Comparison of ENCODE assay signal across 11 cellular contexts in the genomic region with DNA sequence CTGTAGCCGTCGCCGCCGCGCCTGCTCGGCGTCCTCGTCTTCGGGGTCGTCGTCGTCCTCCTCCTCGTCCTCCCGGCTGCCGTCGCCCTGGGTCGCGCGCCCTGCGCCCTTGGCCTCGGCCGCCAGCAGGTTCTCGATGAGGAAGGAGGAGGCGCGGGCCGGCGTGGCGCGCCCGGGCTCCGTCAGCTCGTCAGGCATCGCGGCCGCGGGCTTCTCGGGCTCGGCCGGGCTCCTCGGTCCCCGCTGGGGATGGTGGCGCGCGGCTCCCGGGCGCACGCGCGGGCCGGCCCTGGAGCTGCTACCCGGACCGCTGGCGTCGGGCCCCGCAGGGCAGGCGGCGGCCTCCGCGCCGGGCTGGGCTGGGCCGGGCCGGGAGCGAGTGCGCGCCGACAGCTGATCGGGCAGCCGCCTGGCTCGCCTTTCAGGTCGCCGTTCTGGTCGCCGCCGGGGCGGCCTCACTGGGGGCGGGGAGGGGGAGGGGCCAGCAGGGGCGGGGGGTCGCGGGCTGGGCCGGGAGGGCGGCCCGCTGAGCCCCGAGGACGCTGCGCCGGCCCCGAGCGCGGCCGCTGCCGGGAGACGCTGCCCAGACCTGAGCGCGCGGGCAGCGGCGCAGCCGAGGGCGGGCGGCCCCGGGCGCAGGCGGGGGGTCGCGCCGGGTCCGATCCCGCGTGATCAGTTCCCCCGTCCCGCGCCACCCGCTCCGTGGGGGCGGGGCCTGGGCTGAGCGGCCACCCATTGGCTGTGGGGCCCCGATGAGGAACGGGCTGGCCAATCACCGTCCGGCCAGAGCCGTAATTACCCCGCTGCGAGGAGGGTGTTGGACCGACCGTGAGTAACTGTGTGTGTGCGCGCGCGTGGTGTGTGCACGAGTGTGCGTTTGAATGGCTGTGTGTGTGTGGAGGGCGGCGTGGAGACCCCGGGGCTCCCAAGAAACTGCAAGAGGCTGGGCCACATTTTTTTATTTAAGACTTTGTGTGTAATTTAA. TPM values are rescaled to one million over a fixed set of nuclear protein-coding genes. Genes with fewer than 3 reads are reported as not detected.
DNase-seq lines count a peak whose midpoint lies in the region; ATAC-seq and TF ChIP-seq lines count a peak whose summit lies in the region.
"Had no signal": no experiment of that assay in that cellular context is flagged by ENCODE, and none has a peak within 500 bp of the region (broad histone marks: within the 10 kb centered on the region; RNA-seq: fewer than 3 reads in every experiment).

Gene HMX1 (minus strand): TSS at position 423 of the 985 bp plus-strand sequence. CDS start 225 bp downstream, at position 198.

- no peak within 1 kb of the TSS for H2AK5ac ChIP-seq in IMR-90 (ENCODE audit: low read depth, low read length)

- H2AFZ ChIP-seq in IMR-90 (replicated peaks; ENCODE audit: low read length, poor library complexity): no peak within 1 kb of the TSS

- no peak within 1 kb of the TSS for H3K4me3 ChIP-seq in IMR-90 (ENCODE audit: insufficient read depth, low read depth, low read length)
- no peak within 1 kb of the TSS for H3K4me3 ChIP-seq in endodermal cell (ENCODE audit: low read length)
- no peak within 1 kb of the TSS for H3K4me3 ChIP-seq in uterus

- in situ Hi-C loops in IMR-90 (cut with MboI; ENCODE audit: low sequenced_read_pairs): no loop called here

- 2% methylated on average over 12 of the region's 134 CpGs; no CpG with 5 or more reads in 1 of the 2 experiments for WGBS in IMR-90 (ENCODE audit: extremely low coverage in 2 of 2, insufficient read length in 1 of 2), 2 experiments
- 0 to 1% methylated on average over 24 to 133 of the region's 134 CpGs for WGBS in endodermal cell (ENCODE audit: insufficient coverage in 1 of 2, insufficient read length in 1 of 2), 2 experiments

- no peak within 1 kb of the TSS for H4K91ac ChIP-seq in IMR-90 (ENCODE audit: insufficient read depth, low read depth, low read length)

- H3K27me3 Mint-ChIP-seq in endodermal cell (ENCODE audit: insufficient read depth) (peaks cover 91% of the 10 kb centered on the region), nephron progenitor cell (ENCODE audit: low read depth, poor library complexity) (peaks cover 91% of the 10 kb centered on the region)

- H2BK120ac ChIP-seq in IMR-90 (ENCODE audit: low read depth, low read length): no peak within 1 kb of the TSS

- H3K27me3 ChIP-seq in IMR-90 (ENCODE audit: control insufficient read depth, insufficient read depth, low read length): peaks cover 87% of the 10 kb centered on the region
- peaks cover 97% of the 10 kb centered on the region for H3K27me3 ChIP-seq in endodermal cell (ENCODE audit: control insufficient read depth, insufficient read depth, low read length, poor library complexity, severe bottlenecking)
- H3K27me3 ChIP-seq in uterus: peaks cover 0 to 56% of the 10 kb centered on the region in 2 donors

- intact Hi-C loops in IMR-90 (cut with micrococcal nuclease): no loop called here
- intact Hi-C loops in uterus (cut with DNase I; ENCODE audit: low total_unique reads): no loop called here

- no peak within 1 kb of the TSS for H2BK5ac ChIP-seq in IMR-90 (ENCODE audit: low read depth, low read length, poor library complexity, severe bottlenecking)

- POLR2A ChIA-PET in IMR-90 (lab: Charles Lee; ENCODE audit: unreplicated experiment): no interaction called here

- no peak within 1 kb of the TSS for H3K4me2 ChIP-seq in IMR-90 (ENCODE audit: low read depth, low read length)

- H3K4me1 Mint-ChIP-seq in endodermal cell (peaks cover 5% of the 10 kb centered on the region), nephron progenitor cell (peaks cover 16% of the 10 kb centered on the region)

- H3K27ac Mint-ChIP-seq in endodermal cell (no peak within 1 kb of the TSS), nephron progenitor cell (no peak within 1 kb of the TSS)

- no peak within 1 kb of the TSS for H3K14ac ChIP-seq in IMR-90 (replicated peaks; ENCODE audit: low read depth, low read length)

- CTCF ChIA-PET in IMR-90 (lab: Yijun Ruan, JAX): no interaction called here

- H3K9ac ChIP-seq in IMR-90 (ENCODE audit: low read depth, low read length) (no peak within 1 kb of the TSS), endodermal cell (ENCODE audit: extremely low read depth, low read length, poor library complexity, severe bottlenecking) (no peak within 1 kb of the TSS)

- H3K9me3 ChIP-seq in IMR-90 (ENCODE audit: control insufficient read depth, insufficient read depth, low read length) (no peaks in the 10 kb centered on the region), endodermal cell (ENCODE audit: control insufficient read depth, low read length) (no peaks in the 10 kb centered on the region), uterus (no peaks in the 10 kb centered on the region)

- no peak within 1 kb of the TSS for H4K8ac ChIP-seq in IMR-90 (ENCODE audit: low read depth in 2 of 2, low read length in 2 of 2)

- no peaks in the 10 kb centered on the region for H3K36me3 ChIP-seq in IMR-90 (ENCODE audit: control insufficient read depth, insufficient read depth, low read length)
- H3K36me3 ChIP-seq in endodermal cell (ENCODE audit: control insufficient read depth, insufficient read depth, low read length): no peaks in the 10 kb centered on the region
- no peaks in the 10 kb centered on the region for H3K36me3 ChIP-seq in uterus

- DNase-seq in D341Med (ENCODE audit: low spot score): peak; percentile 73
- no peak for DNase-seq in IMR-90
- peak; percentile 91 for DNase-seq in endodermal cell
- peak; percentile 78 for DNase-seq in nephron progenitor cell
- no peak for DNase-seq in KG1 (lab: John Stamatoyannopoulos, UW)
- DNase-seq in uterus: no peak
- DNase-seq in NCI-H2107 treated with DMSO at 0.1 percent for 48 hours (lab: John Stamatoyannopoulos, UW; ENCODE audit: unreplicated experiment): no peak
- DNase-seq: activated CD4-positive, CD25-positive, alpha-beta regulatory T cell treated with anti-CD3 and anti-CD28 coated beads, Interleukin-2, amount 50 U/mL, for 72 hours; DMS153 had no signal

- no peak within 1 kb of the TSS for H4K5ac ChIP-seq in IMR-90 (ENCODE audit: low read depth, low read length)

- H3K4me3 Mint-ChIP-seq in endodermal cell: peak within 1 kb of the TSS; percentile 57
- peak within 1 kb of the TSS; percentile 70 for H3K4me3 Mint-ChIP-seq in nephron progenitor cell
- H3K4me3 Mint-ChIP-seq: central memory CD8-positive, alpha-beta T cell had no signal

- H3K27ac ChIP-seq in IMR-90 (ENCODE audit: insufficient read depth, low read length) (no peak within 1 kb of the TSS), endodermal cell (ENCODE audit: low read depth, low read length) (no peak within 1 kb of the TSS), uterus (no peak within 1 kb of the TSS)

- H3K4me1 ChIP-seq in IMR-90 (ENCODE audit: control insufficient read depth, insufficient read depth, low read length): no peaks in the 10 kb centered on the region
- H3K4me1 ChIP-seq in endodermal cell (ENCODE audit: control insufficient read depth, insufficient read depth, low read length): no peaks in the 10 kb centered on the region
- H3K4me1 ChIP-seq in uterus: peaks cover 0 to 8% of the 10 kb centered on the region in 2 donors

- no TSS peak for BruUV-seq in IMR-90 (replicated peaks; lab: Mats Ljungman, UMichigan)

- no peak within 1 kb of the TSS for H2AK9ac ChIP-seq in IMR-90 (replicated peaks; ENCODE audit: low read depth, low read length, poor library complexity)

- TF ChIP-seq POLR2A in IMR-90 (IDR thresholded peaks at IDR 0.05; ENCODE audit: low read depth, low read length) (no peak), uterus (IDR thresholded peaks at IDR 0.05) (no peak)

- TF ChIP-seq CTCF in IMR-90 (conservative IDR thresholded peaks at IDR 0.05; ENCODE audit: low read depth, low read length) (no peak), endodermal cell (conservative IDR thresholded peaks at IDR 0.05) (no peak), nephron progenitor cell (IDR thresholded peaks at IDR 0.05) (no peak), uterus (IDR thresholded peaks at IDR 0.05) (no peak)

- H3K9me3 Mint-ChIP-seq in endodermal cell (peaks cover 2% of the 10 kb centered on the region), nephron progenitor cell (no peaks in the 10 kb centered on the region)
- H3K9me3 Mint-ChIP-seq: central memory CD8-positive, alpha-beta T cell had no signal

- no peak within 1 kb of the TSS for H3K18ac ChIP-seq in IMR-90 (ENCODE audit: low read depth, low read length)

- no peak within 1 kb of the TSS for H3K4ac ChIP-seq in IMR-90 (ENCODE audit: low read depth, low read length)

- peak; percentile 31 for ATAC-seq in IMR-90 (ENCODE audit: low read depth)
- no peak for ATAC-seq in GM19035 (IDR thresholded peaks at IDR 0.05; ENCODE audit: unreplicated experiment)

- H3K36me3 Mint-ChIP-seq in endodermal cell (ENCODE audit: low read depth): no peaks in the 10 kb centered on the region
- H3K36me3 Mint-ChIP-seq in nephron progenitor cell (ENCODE audit: low read depth): no peaks in the 10 kb centered on the region

- TF ChIP-seq RAD21 in IMR-90 (IDR thresholded peaks at IDR 0.05; ENCODE audit: low read length): no peak

- H3K56ac ChIP-seq in IMR-90 (ENCODE audit: extremely low read depth, insufficient read depth, low read length): no peak within 1 kb of the TSS

- H2BK20ac ChIP-seq in IMR-90 (ENCODE audit: low read depth, low read length): no peak within 1 kb of the TSS

- H4K20me1 ChIP-seq in IMR-90 (ENCODE audit: insufficient read depth, low read length): no peaks in the 10 kb centered on the region

- dilution Hi-C loops in IMR-90 (cut with HindIII; ENCODE audit: low sequenced_read_pairs, unreplicated experiment): no loop called here

- no peaks in the 10 kb centered on the region for H3K9me1 ChIP-seq in IMR-90 (ENCODE audit: insufficient read depth, low read length)

- H3K79me1 ChIP-seq in IMR-90 (ENCODE audit: low read depth in 1 of 2, low read length in 2 of 2): no peaks in the 10 kb centered on the region

- no peak within 1 kb of the TSS for H3K23ac ChIP-seq in IMR-90 (ENCODE audit: low read depth, low read length)

- H2BK15ac ChIP-seq in IMR-90 (ENCODE audit: low read depth, low read length): no peak within 1 kb of the TSS

TF ChIP-seq in IMR-90, 13 proteins besides CTCF, POLR2A, EP300 and RAD21:
- no peak for TF ChIP-seq CEBPB (IDR thresholded peaks at IDR 0.05; ENCODE audit: low read depth, low read length)
- no peak for TF ChIP-seq RCOR1 (IDR thresholded peaks at IDR 0.05; ENCODE audit: insufficient replicate concordance, low read length)
- TF ChIP-seq BHLHE40 (IDR thresholded peaks at IDR 0.05; ENCODE audit: low read depth, low read length): no peak

RNA-seq across cellular contexts. Expression of gene HMX1, which starts in this region (rescaled TPM):
- total RNA-seq in IMR-90 (2012; rRNA removed): not detected in 2 replicates
- polyA plus RNA-seq in IMR-90 (2012; rRNA removed): not detected in 2 replicates
- polyA plus RNA-seq in IMR-90 (2012; cell fraction: cytosol; rRNA removed): not detected in 2 replicates
- not detected in 2 replicates for polyA plus RNA-seq in IMR-90 (2012; cell fraction: nucleus; rRNA removed; ENCODE audit: low replicate concordance)
- 1 to 10 TPM in 1 of 2 donors, not detected in 1; 1.2 TPM for total RNA-seq in endodermal cell
- polyA plus RNA-seq in endodermal cell (2013, experiment 1 of 2): 1.4 TPM
- 0.95 TPM for polyA plus RNA-seq in endodermal cell (2013, experiment 2 of 2)
- under 1 TPM in 1 of 4 donors, not detected in 3; 0.21 TPM for total RNA-seq in uterus

Comparison
In these comparisons a context has a peak if more than half of its experiments do, and no peak if none do; other contexts are left out.
1. Peak in ATAC-seq in IMR-90; RNA of the gene not detected or under 1 TPM.
2. DNase-seq: peak in D341Med (single experiment), endodermal cell (single experiment) and nephron progenitor cell (single experiment); none in IMR-90 (single experiment), KG1 (single experiment), uterus (0 of 2) and NCI-H2107 treated with DMSO at 0.1 percent for 48 hours (single experiment).